In the genomic region with DNA sequence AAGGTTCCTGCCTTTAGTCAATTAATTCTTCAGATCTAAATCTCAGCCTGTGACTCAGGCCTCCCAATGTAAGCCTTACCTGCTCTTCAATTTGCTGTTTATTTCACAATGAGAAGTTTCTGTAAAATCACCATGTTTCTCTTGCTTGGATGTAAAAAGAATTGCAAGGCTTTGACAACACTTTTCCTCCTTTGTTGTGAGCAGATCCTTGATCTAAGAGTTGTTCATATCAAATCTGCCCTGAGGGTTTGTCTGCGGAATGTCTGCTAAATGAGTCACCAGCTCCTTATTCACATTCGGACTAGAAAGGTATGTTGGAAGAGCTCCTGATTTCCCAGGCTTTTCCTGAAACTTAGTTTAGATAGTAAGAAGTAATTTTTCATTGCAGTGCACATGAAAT, we compare ENCODE assay signal across 9 cellular contexts.
DNase-seq lines count a peak whose midpoint lies in the region; ATAC-seq and TF ChIP-seq lines count a peak whose summit lies in the region.
"Had no signal": no experiment of that assay in that cellular context is flagged by ENCODE, and none has a peak within 500 bp of the region (broad histone marks: within the 10 kb centered on the region; RNA-seq: fewer than 3 reads in every experiment).

No MANE protein-coding gene starts in this region.

- no peak for TF ChIP-seq CTCF in AG10803 (conservative IDR thresholded peaks at IDR 0.05; ENCODE audit: low read length)
- TF ChIP-seq CTCF in cardiac fibroblast (IDR thresholded peaks at IDR 0.05; ENCODE audit: low read depth, low read length) = no peak
- TF ChIP-seq CTCF in suprapubic skin (IDR thresholded peaks at IDR 0.05) = no peak
- TF ChIP-seq CTCF in heart left ventricle (IDR thresholded peaks at IDR 0.05) = no peak

- H3K4me1 ChIP-seq in suprapubic skin (peaks cover 5% of the 10 kb centered on the region), heart left ventricle (peaks cover 0 to 5% (median 0%) of the 10 kb centered on the region in 12 donors)

- TF ChIP-seq POLR2A in suprapubic skin (IDR thresholded peaks at IDR 0.05) = no peak
- no peak for TF ChIP-seq POLR2A in heart left ventricle (IDR thresholded peaks at IDR 0.05)

- no peaks in the 10 kb centered on the region for H3K9me3 ChIP-seq in suprapubic skin
- no peaks in the 10 kb centered on the region for H3K9me3 ChIP-seq in heart left ventricle
- H3K9me3 ChIP-seq: BLaER1 treated with 17β-estradiol and CSF1 and Interleukin-3, amounts not matched to agents 10 nM and 100 nM had no signal

- no peak overlapping the region for H3K27ac ChIP-seq in suprapubic skin
- no peak overlapping the region for H3K27ac ChIP-seq in heart left ventricle
- H3K27ac ChIP-seq: BLaER1 treated with 17β-estradiol and CSF1 and Interleukin-3, amounts not matched to agents 10 nM and 100 nM had no signal

- H3K27me3 ChIP-seq in suprapubic skin = no peaks in the 10 kb centered on the region
- H3K27me3 ChIP-seq in heart left ventricle = no peaks in the 10 kb centered on the region
- H3K27me3 ChIP-seq: BLaER1 treated with 17β-estradiol and CSF1 and Interleukin-3, amounts not matched to agents 10 nM and 100 nM had no signal

- ATAC-seq in heart left ventricle (no peak), GM18520 (IDR thresholded peaks at IDR 0.05; ENCODE audit: unreplicated experiment) (no peak)

- no peak overlapping the region for H3K4me3 ChIP-seq in AG10803 (ENCODE audit: low read length)
- no peak overlapping the region for H3K4me3 ChIP-seq in cardiac fibroblast (replicated peaks in 1 of 2; ENCODE audit: low read depth in 2 of 2, low read length in 2 of 2)
- H3K4me3 ChIP-seq in suprapubic skin = no peak overlapping the region
- H3K4me3 ChIP-seq in heart left ventricle = no peak overlapping the region
- H3K4me3 ChIP-seq: BLaER1 treated with 17β-estradiol and CSF1 and Interleukin-3, amounts not matched to agents 10 nM and 100 nM had no signal

- no peak for TF ChIP-seq EP300 in suprapubic skin (IDR thresholded peaks at IDR 0.05)

- intact Hi-C loops in heart left ventricle (cut with DNase I) = loop anchor here in 2 of 10 donors (10.0 kb wide), 2 partner anchors 61 to 621 kb away; no protein-coding TSS in a partner anchor

- WGBS in suprapubic skin = 49% methylated on average over 2 of the region's 2 CpGs
- 73 to 78% (median 76%) methylated on average over 2 of the region's 2 CpGs for WGBS in heart left ventricle, 4 donors

- no peaks in the 10 kb centered on the region for H3K36me3 ChIP-seq in suprapubic skin
- H3K36me3 ChIP-seq in heart left ventricle = no peaks in the 10 kb centered on the region
- H3K36me3 ChIP-seq: BLaER1 treated with 17β-estradiol and CSF1 and Interleukin-3, amounts not matched to agents 10 nM and 100 nM had no signal

- DNase-seq in AG10803 (ENCODE audit: low read depth) (peak; percentile 86), LoVo (ENCODE audit: low spot score) (peak; percentile 52), cardiac fibroblast (ENCODE audit: low read depth in 2 of 2) (peak; percentile 48 to 66), kidney glomerular epithelial cell (lab: John Stamatoyannopoulos, UW) (peak; percentile 90), suprapubic skin (ENCODE audit: low spot score in 2 of 2) (no peak), NCI-H2171 treated with DMSO at 0.1 percent for 48 hours (lab: John Stamatoyannopoulos, UW) (no peak), heart left ventricle (no peak)

Comparison
In these comparisons a context has a peak if more than half of its experiments do, and no peak if none do; other contexts are left out.
1. DNase-seq: peak in AG10803 (single experiment), LoVo (single experiment), cardiac fibroblast (2 of 2) and kidney glomerular epithelial cell (single experiment); none in suprapubic skin (0 of 2), NCI-H2171 treated with DMSO at 0.1 percent for 48 hours (single experiment) and heart left ventricle (0 of 5).